In the genomic region with DNA sequence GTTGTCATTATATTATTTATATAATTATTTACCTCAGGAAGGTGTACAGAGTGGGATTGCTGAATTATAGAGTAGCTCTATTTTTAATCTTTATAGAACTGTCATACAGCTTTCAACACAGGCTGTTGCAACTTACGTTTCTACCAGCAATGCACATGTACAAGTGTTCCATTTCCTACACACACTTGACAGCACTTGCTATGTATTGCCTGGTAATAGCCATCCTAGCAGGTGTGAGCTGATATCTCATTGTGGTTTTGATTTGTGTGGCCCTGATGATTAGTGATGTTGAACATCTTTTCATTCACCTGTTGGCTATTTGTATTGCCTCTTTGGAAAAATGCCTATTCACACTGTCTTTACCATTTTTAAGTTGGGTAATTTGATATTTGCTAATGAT, we compare ENCODE assay signal across 8 cellular contexts. TPM values are rescaled to one million over a fixed set of nuclear protein-coding genes. Genes with fewer than 3 reads are reported as not detected.
DNase-seq lines count a peak whose midpoint lies in the region; ATAC-seq, FAIRE-seq and TF ChIP-seq lines count a peak whose summit lies in the region.
"Not testable (repeated sequence)": the region's sequence is repeated elsewhere in the genome, so short reads cannot be mapped to it uniquely, and the experiment has no call there.

No MANE protein-coding gene starts in this region.

- not testable (repeated sequence) for TF ChIP-seq POLR2A in GM12892 (IDR thresholded peaks at IDR 0.05; ENCODE audit: low read depth, low read length)

- peak; percentile 76 for ATAC-seq in GM18867 (IDR thresholded peaks at IDR 0.05; ENCODE audit: unreplicated experiment)
- ATAC-seq in GM19324 (IDR thresholded peaks at IDR 0.05; ENCODE audit: low FRiP score, unreplicated experiment) = peak; percentile 80
- ATAC-seq in GM21381 (IDR thresholded peaks at IDR 0.05; ENCODE audit: unreplicated experiment) = peak; percentile 62
- peak; percentile 89 for ATAC-seq in GM21723 (IDR thresholded peaks at IDR 0.05; ENCODE audit: unreplicated experiment)
- ATAC-seq in HG02870 (IDR thresholded peaks at IDR 0.05; ENCODE audit: unreplicated experiment) = peak; percentile 64
- ATAC-seq in HG03175 (IDR thresholded peaks at IDR 0.05; ENCODE audit: unreplicated experiment) = peak; percentile 80
- ATAC-seq in HG03558 (IDR thresholded peaks at IDR 0.05; ENCODE audit: extremely low read depth, unreplicated experiment) = peak; percentile 90

- DNase-seq in GM12892 (ENCODE audit: insufficient read length) = not testable (repeated sequence)

- peak; percentile 58 for FAIRE-seq in GM12892 (lab: Jason Lieb, UNC)

RNA-seq across cellular contexts. Expression of a gene that starts 2.5 kb away (rescaled TPM):
- 2.2 TPM for polyA plus RNA-seq in GM12892 (2012; ENCODE audit: missing spikeins)

RNA-seq across cellular contexts. Expression of a gene that starts 12.7 kb away (rescaled TPM):
- polyA plus RNA-seq in GM12892 (2012; ENCODE audit: missing spikeins) = 0.34 TPM

RNA-seq across cellular contexts. Expression of a gene that starts 30.2 kb away (rescaled TPM):
- polyA plus RNA-seq in GM12892 (2012; ENCODE audit: missing spikeins) = 0.74 TPM

RNA-seq across cellular contexts. Expression of a gene that starts 32.2 kb away (rescaled TPM):
- polyA plus RNA-seq in GM12892 (2012; ENCODE audit: missing spikeins) = 0.72 TPM
